Comparison of ENCODE assay signal across 8 cellular contexts in genomic region chr22:29780781-29781676, GRCh38. TPM values are rescaled to one million over a fixed set of nuclear protein-coding genes. Genes with fewer than 3 reads are reported as not detected.
A peak's percentile ranks its signal among the peaks of the same experiment; 100 is the strongest.
DNase-seq lines count a peak whose midpoint lies in the region; ATAC-seq, FAIRE-seq and TF ChIP-seq lines count a peak whose summit lies in the region.

No MANE protein-coding gene starts in this region.

- CTCF ChIA-PET in H1 (lab: Charles Lee; ENCODE audit: partially characterized antibody), result interaction anchor here (0.5 to 5.4 kb wide), 5 partner anchors 8 to 258 kb away, joined by 3 to 33 read pairs (median 3); no protein-coding TSS in a partner anchor

- TF ChIP-seq RAD21 in H1 (IDR thresholded peaks at IDR 0.05 in 1 of 2, conservative IDR thresholded peaks at IDR 0.05 in 1 of 2; ENCODE audit: low read depth in 2 of 2, low read length in 2 of 2), result no peak

- H3K36me3 ChIP-seq in H1 (ENCODE audit: control insufficient read depth in 2 of 4, insufficient read depth in 4 of 4, low read length in 3 of 4) (no peaks in the 10 kb centered on the region), uterus (no peaks in the 10 kb centered on the region)

- H3K56ac ChIP-seq in H1 (replicated peaks; ENCODE audit: insufficient read length, low read depth, low read length), result no peak overlapping the region

- 0 out of 7 replicates have a peak, but pooled peaks cover 0 to 2% (median 0%) of the 10 kb centered on the region in 4 experiments for H3K4me1 ChIP-seq in H1 (replicated peaks in 1 of 4; ENCODE audit: control insufficient read depth in 3 of 4, insufficient read depth in 4 of 4, low read length in 3 of 4)
- H3K4me1 ChIP-seq in uterus, result peaks cover 0 to 3% of the 10 kb centered on the region in 2 donors

- no peak overlapping the region for H3K23ac ChIP-seq in H1 (ENCODE audit: insufficient read length)

- H3K14ac ChIP-seq in H1 (ENCODE audit: insufficient read length), result no peak overlapping the region

- no peak overlapping the region for H4K91ac ChIP-seq in H1 (replicated peaks; ENCODE audit: insufficient read length, low read length)

- no peaks in the 10 kb centered on the region for H3K79me2 ChIP-seq in H1 (ENCODE audit: control insufficient read depth in 1 of 2, insufficient read depth in 2 of 2, low read length in 2 of 2)

- POLR2A ChIA-PET in H1 (lab: Charles Lee; ENCODE audit: partially characterized antibody), result no interaction called here

- peak; percentile 29 for DNase-seq in NOMO-1 treated with DMSO at 0.1 percent for 48 hours (lab: John Stamatoyannopoulos, UW; ENCODE audit: unreplicated experiment)
- no peak for DNase-seq in NOMO-1 treated with dmso at 0.1 percent for 144 hours (lab: John Stamatoyannopoulos, UW; ENCODE audit: unreplicated experiment)
- DNase-seq in H1 (ENCODE audit: low read depth in 1 of 2, low spot score in 2 of 2), result no peak
- DNase-seq in middle frontal gyrus (ENCODE audit: extremely low spot score, low spot score), result peak; percentile 47
- DNase-seq in uterus, result peak in 1 of 2 donors; percentile 37

- no peak for FAIRE-seq in H1 (lab: Jason Lieb, UNC)

- H3K18ac ChIP-seq in H1 (ENCODE audit: extremely low read depth, low read length), result no peak overlapping the region

- intact Hi-C loops in uterus (cut with DNase I; ENCODE audit: low total_unique reads), result no loop called here

- H2AFZ ChIP-seq in H1 (ENCODE audit: low read length), result peak overlapping the region; percentile 80

- no peak for TF ChIP-seq POLR2A in H1 (IDR thresholded peaks at IDR 0.05; ENCODE audit: control extremely low read depth in 1 of 2, low read depth in 2 of 2, low read length in 2 of 2)
- TF ChIP-seq POLR2A in uterus (IDR thresholded peaks at IDR 0.05), result no peak

- H3K9me3 ChIP-seq in H1 (ENCODE audit: insufficient read depth in 2 of 2, low read depth in 1 of 2, low read length in 1 of 2) (no peaks in the 10 kb centered on the region), uterus (no peaks in the 10 kb centered on the region)

- H4K20me1 ChIP-seq in H1 (replicated peaks in 1 of 2; ENCODE audit: control insufficient read depth in 1 of 2, insufficient read depth in 2 of 2, low read length in 2 of 2), result no peaks in the 10 kb centered on the region

- no peak overlapping the region for H2BK120ac ChIP-seq in H1 (replicated peaks; ENCODE audit: low read depth, low read length)

- H2BK15ac ChIP-seq in H1 (ENCODE audit: low read length), result peak overlapping the region; percentile 48; the same call in 1 of the 2 replicates

- WGBS in H1 (ENCODE audit: extremely low coverage in 1 of 2, insufficient coverage in 1 of 2, insufficient read length in 1 of 2, insufficient replicate concordance in 2 of 2, low coverage in 1 of 2, low lambda C conversion rate in 2 of 2, missing lambda C conversion rate in 1 of 2), 2 experiments, result 92% methylated on average over 8 of the region's 8 CpGs; no CpG with 5 or more reads in 1 of the 2 experiments

- TF ChIP-seq CTCF in H1 (IDR thresholded peaks at IDR 0.05; ENCODE audit: control extremely low read depth in 1 of 3, insufficient read depth in 1 of 3, low read depth in 1 of 3, low read length in 3 of 3), result no peak
- no peak for TF ChIP-seq CTCF in uterus (IDR thresholded peaks at IDR 0.05)

- H2BK5ac ChIP-seq in H1 (ENCODE audit: low read depth, low read length), result peak overlapping the region; percentile 4; the same call in 1 of the 2 replicates

- H3K27me3 ChIP-seq in H1 (replicated peaks in 1 of 4; ENCODE audit: control insufficient read depth in 3 of 4, extremely low read depth in 1 of 4, insufficient read depth in 3 of 4, low read length in 3 of 4) (no peaks in the 10 kb centered on the region), uterus (no peaks in the 10 kb centered on the region)

- no peak for TF ChIP-seq EP300 in H1 (IDR thresholded peaks at IDR 0.05; ENCODE audit: borderline replicate concordance in 1 of 2, low read depth in 2 of 2, low read length in 2 of 2)

- H3K4ac ChIP-seq in H1 (replicated peaks; ENCODE audit: insufficient read length, low read depth, low read length), result no peak overlapping the region

- no peak overlapping the region for H2BK20ac ChIP-seq in H1 (ENCODE audit: low read length)

- H4K5ac ChIP-seq in H1 (ENCODE audit: insufficient read length, low read depth, low read length), result no peak overlapping the region

- H3K79me1 ChIP-seq in H1 (ENCODE audit: low read depth, low read length), result no peaks in the 10 kb centered on the region

- no peak overlapping the region for H4K8ac ChIP-seq in H1 (ENCODE audit: extremely low read depth, insufficient read depth, low read length)

- no peak overlapping the region for H3K9ac ChIP-seq in H1 (replicated peaks in 1 of 4; ENCODE audit: extremely low read depth in 1 of 4, low read depth in 3 of 4, low read length in 3 of 4)

- no peak overlapping the region for H2AK5ac ChIP-seq in H1 (ENCODE audit: low read depth, low read length)

- H3K4me3 ChIP-seq in H1 (ENCODE audit: extremely low read depth in 1 of 4, insufficient read depth in 2 of 4, low read depth in 3 of 4, low read length in 4 of 4) (no peak overlapping the region), uterus (no peak overlapping the region)

- no peak overlapping the region for H2BK12ac ChIP-seq in H1 (ENCODE audit: low read depth, low read length)

- H3K23me2 ChIP-seq in H1 (ENCODE audit: low read depth, low read length), result peaks cover 2% of the 10 kb centered on the region; the same call in 1 of the 2 replicates

- H3K4me2 ChIP-seq in H1 (ENCODE audit: insufficient read depth in 1 of 2, low read depth in 2 of 2, low read length in 2 of 2), result no peak overlapping the region

- H3K27ac ChIP-seq in H1 (ENCODE audit: low read depth, low read length) (no peak overlapping the region), uterus (peak overlapping the region; percentile 49 to 52)

- no peak for ATAC-seq in HG03175 (IDR thresholded peaks at IDR 0.05; ENCODE audit: unreplicated experiment)
- ATAC-seq in GM19328 (IDR thresholded peaks at IDR 0.05; ENCODE audit: unreplicated experiment), result no peak
- no peak for ATAC-seq in HG03108 (IDR thresholded peaks at IDR 0.05; ENCODE audit: unreplicated experiment)

TF ChIP-seq in H1, 55 proteins besides CTCF, POLR2A, EP300 and RAD21:
- TF ChIP-seq SAP30 (IDR thresholded peaks at IDR 0.05; ENCODE audit: insufficient read depth, insufficient replicate concordance, low read length) (no peak), GABPA (IDR thresholded peaks at IDR 0.05; ENCODE audit: borderline replicate concordance, insufficient read depth, low read length) (no peak), SP2 (IDR thresholded peaks at IDR 0.05; ENCODE audit: low read length) (no peak), FOSL1 (IDR thresholded peaks at IDR 0.05; ENCODE audit: insufficient read depth, low read depth, low read length) (no peak), CBX5 (IDR thresholded peaks at IDR 0.05; ENCODE audit: low read depth, low read length) (no peak), NANOG (IDR thresholded peaks at IDR 0.05; ENCODE audit: insufficient read depth, low read depth, low read length, poor library complexity, severe bottlenecking) (no peak)

RNA-seq across cellular contexts. Expression of gene UQCR10, which starts 13.9 kb away (rescaled TPM):
- 102 and 106 TPM in 2 replicates for total RNA-seq in H1 (2021; fragmentation: NEBNext Ultra II Directional; extraction: Animal tissue kit (Norgen Biotek cat#: 25700))
- polyA plus RNA-seq in H1 (2011; rRNA removed), result 253 and 260 TPM in 2 replicates
- 192 TPM for polyA plus RNA-seq in H1 (2011; cell fraction: cytosol; rRNA removed)
- 141 TPM for polyA plus RNA-seq in H1 (2011; cell fraction: nucleus; rRNA removed)
- polyA plus RNA-seq in H1 (2012, experiment 1 of 2), result 152 to 189 TPM (median 187 TPM) in 4 replicates
- polyA plus RNA-seq in H1 (2012, experiment 2 of 2), result 132 TPM
- 123 TPM for polyA plus RNA-seq in H1 (2013, experiment 1 of 2)
- 125 TPM for polyA plus RNA-seq in H1 (2013, experiment 2 of 2)
- 52.2 and 80.8 TPM in 2 replicates for polyA minus RNA-seq in H1 (2011; rRNA and poly(A)+ RNA removed)
- polyA minus RNA-seq in H1 (2011; cell fraction: cytosol; rRNA and poly(A)+ RNA removed), result 63.9 TPM
- 56.3 TPM for polyA minus RNA-seq in H1 (2011; cell fraction: nucleus; rRNA and poly(A)+ RNA removed)
- 10 to 100 TPM in 3 of 4 donors, 1 to 10 TPM in 1; 6.2 to 49.7 (median 41.7) TPM for total RNA-seq in uterus

RNA-seq across cellular contexts. Expression of gene ZMAT5, which starts 14.2 kb away (rescaled TPM):
- total RNA-seq in H1 (2021; fragmentation: NEBNext Ultra II Directional; extraction: Animal tissue kit (Norgen Biotek cat#: 25700)), result 13.8 and 14.0 TPM in 2 replicates
- polyA plus RNA-seq in H1 (2011; rRNA removed), result 35.6 and 38.3 TPM in 2 replicates
- polyA plus RNA-seq in H1 (2011; cell fraction: cytosol; rRNA removed), result 26.0 TPM
- 22.7 TPM for polyA plus RNA-seq in H1 (2011; cell fraction: nucleus; rRNA removed)
- 8.0 to 18.7 TPM (median 17.5 TPM) in 4 replicates for polyA plus RNA-seq in H1 (2012, experiment 1 of 2)
- 28.9 TPM for polyA plus RNA-seq in H1 (2012, experiment 2 of 2)
- polyA plus RNA-seq in H1 (2013, experiment 1 of 2), result 14.2 TPM
- 13.4 TPM for polyA plus RNA-seq in H1 (2013, experiment 2 of 2)
- polyA minus RNA-seq in H1 (2011; rRNA and poly(A)+ RNA removed), result 5.7 and 8.4 TPM in 2 replicates
- 3.3 TPM for polyA minus RNA-seq in H1 (2011; cell fraction: cytosol; rRNA and poly(A)+ RNA removed)
- 6.4 TPM for polyA minus RNA-seq in H1 (2011; cell fraction: nucleus; rRNA and poly(A)+ RNA removed)
- 10 to 100 TPM; 12.0 to 47.4 (median 23.4) TPM for total RNA-seq in uterus

RNA-seq across cellular contexts. Expression of gene ASCC2, which starts 57.0 kb away (rescaled TPM):
- total RNA-seq in H1 (2021; fragmentation: NEBNext Ultra II Directional; extraction: Animal tissue kit (Norgen Biotek cat#: 25700)), result 35.8 and 35.9 TPM in 2 replicates
- polyA plus RNA-seq in H1 (2011; rRNA removed), result 35.0 and 40.4 TPM in 2 replicates
- 36.5 TPM for polyA plus RNA-seq in H1 (2011; cell fraction: cytosol; rRNA removed)
- 67.0 TPM for polyA plus RNA-seq in H1 (2011; cell fraction: nucleus; rRNA removed)
- 37.2 to 43.7 TPM (median 38.4 TPM) in 4 replicates for polyA plus RNA-seq in H1 (2012, experiment 1 of 2)
- 18.2 TPM for polyA plus RNA-seq in H1 (2012, experiment 2 of 2)
- 28.8 TPM for polyA plus RNA-seq in H1 (2013, experiment 1 of 2)
- 30.0 TPM for polyA plus RNA-seq in H1 (2013, experiment 2 of 2)
- 43.7 and 44.7 TPM in 2 replicates for polyA minus RNA-seq in H1 (2011; rRNA and poly(A)+ RNA removed)
- polyA minus RNA-seq in H1 (2011; cell fraction: cytosol; rRNA and poly(A)+ RNA removed), result 21.7 TPM
- polyA minus RNA-seq in H1 (2011; cell fraction: nucleus; rRNA and poly(A)+ RNA removed), result 39.6 TPM
- total RNA-seq in uterus, result 10 to 100 TPM; 14.9 to 47.1 (median 24.3) TPM

Comparison
In these comparisons a context has a peak if more than half of its experiments do, and no peak if none do; other contexts are left out.
1. DNase-seq: peak in NOMO-1 treated with DMSO at 0.1 percent for 48 hours (single experiment) and middle frontal gyrus (single experiment); none in NOMO-1 treated with dmso at 0.1 percent for 144 hours (single experiment) and H1 (0 of 2).